ENCODE assay signal across 27 cellular contexts in genomic region chr5:151958111-151958510, GRCh38. TPM values are rescaled to one million over a fixed set of nuclear protein-coding genes. Genes with fewer than 3 reads are reported as not detected.
"Had no signal": no experiment of that assay in that cellular context is flagged by ENCODE, and none has a peak within 500 bp of the region (broad histone marks: within the 10 kb centered on the region; RNA-seq: fewer than 3 reads in every experiment).

No MANE protein-coding gene starts in this region.

- DNase-seq: activated CD4-positive, alpha-beta memory T cell treated with anti-CD3 and anti-CD28 coated beads, Interleukin-2, amount 10 ng/mL, durations not matched to agents 7 days and 5 days; activated CD4-positive, alpha-beta T cell treated with anti-CD3 and anti-CD28 coated beads for 48 hours; activated effector memory CD4-positive, alpha-beta T cell treated with Interleukin-2 at 50 U/mL for 16 hours; activated naive CD4-positive, alpha-beta T cell treated with anti-CD3 and anti-CD28 coated beads, Interleukin-2, amount 10 ng/mL, durations not matched to agents 7 days and 5 days; activated T-cell treated with anti-CD3 and anti-CD28 coated beads, Interleukin-2, amount 50 U/mL, for 4 hours; aorta; brain microvascular endothelial cell; cortex of kidney; effector CD4-positive, alpha-beta T cell; gastrocnemius medialis; heart left ventricle; kidney; stimulated activated CD4-positive, alpha-beta T cell treated with anti-CD3 and anti-CD28 coated beads, Interleukin-12 subunit alpha, Interleukin-12 subunit beta, amount 100 ng/mL, for 4 hours; stimulated activated CD4-positive, alpha-beta T cell treated with anti-CD3 and anti-CD28 coated beads, Interleukin-1b, Interleukin-23, amount 100 ng/mL, for 48 hours; stimulated activated CD8-positive, alpha-beta memory T cell treated with anti-CD3 and anti-CD28 coated beads, Interleukin-4, amount 100 ng/mL, for 48 hours; stimulated activated naive CD4-positive, alpha-beta T cell treated with Interleukin-2 at 50 U/mL for 16 hours; thyroid gland had no signal

- H3K4me1 ChIP-seq: gastrocnemius medialis, heart left ventricle, thyroid gland had no signal

- H3K27ac ChIP-seq: brain microvascular endothelial cell, gastrocnemius medialis, heart left ventricle, thyroid gland had no signal

- H3K27ac Mint-ChIP-seq: activated CD4-positive, alpha-beta memory T cell treated with anti-CD3 and anti-CD28 coated beads, Interleukin-2, amount 10 ng/mL, durations not matched to agents 7 days and 5 days; mesothelial cell of epicardium; WTC11 had no signal

- H3K4me3 Mint-ChIP-seq: activated CD4-positive, alpha-beta memory T cell treated with anti-CD3 and anti-CD28 coated beads, Interleukin-2, amount 10 ng/mL, durations not matched to agents 7 days and 5 days; activated naive CD4-positive, alpha-beta T cell treated with anti-CD3 and anti-CD28 coated beads, Interleukin-2, amount 10 ng/mL, durations not matched to agents 7 days and 5 days; activated T-cell treated with anti-CD3 and anti-CD28 coated beads, Interleukin-2, amount 50 U/mL, for 4 hours; mesothelial cell of epicardium; WTC11 had no signal

- H3K36me3 Mint-ChIP-seq: activated naive CD4-positive, alpha-beta T cell treated with anti-CD3 and anti-CD28 coated beads, Interleukin-2, amount 10 ng/mL, durations not matched to agents 7 days and 5 days; mesothelial cell of epicardium; WTC11 had no signal

- H3K27me3 Mint-ChIP-seq: activated CD4-positive, alpha-beta memory T cell treated with anti-CD3 and anti-CD28 coated beads, Interleukin-2, amount 10 ng/mL, durations not matched to agents 7 days and 5 days had no signal

- H3K9me3 ChIP-seq: gastrocnemius medialis, heart left ventricle, thyroid gland had no signal

- H3K4me3 ChIP-seq: gastrocnemius medialis, heart left ventricle, thyroid gland had no signal

- H3K36me3 ChIP-seq: brain microvascular endothelial cell, gastrocnemius medialis, heart left ventricle, thyroid gland had no signal

- H3K27me3 ChIP-seq: brain microvascular endothelial cell, gastrocnemius medialis, heart left ventricle, thyroid gland had no signal

- ATAC-seq: activated T-cell treated with anti-CD3 and anti-CD28 coated beads, Interleukin-2, amount 50 U/mL, for 4 hours; gastrocnemius medialis; heart left ventricle; left lobe of liver; WTC11 had no signal

- H3K9me3 Mint-ChIP-seq: activated CD4-positive, alpha-beta memory T cell treated with anti-CD3 and anti-CD28 coated beads, Interleukin-2, amount 10 ng/mL, durations not matched to agents 7 days and 5 days; activated naive CD4-positive, alpha-beta T cell treated with anti-CD3 and anti-CD28 coated beads, Interleukin-2, amount 10 ng/mL, durations not matched to agents 7 days and 5 days; activated T-cell treated with anti-CD3 and anti-CD28 coated beads, Interleukin-2, amount 50 U/mL, for 4 hours; mesothelial cell of epicardium; WTC11 had no signal

RNA-seq across cellular contexts. Expression of gene GLRA1, which starts 33.5 kb away (rescaled TPM):
- total RNA-seq: activated CD4-positive, alpha-beta memory T cell treated with anti-CD3 and anti-CD28 coated beads, Interleukin-2, amount 10 ng/mL, durations not matched to agents 7 days and 5 days; activated T-cell treated with anti-CD3 and anti-CD28 coated beads, Interleukin-2, amount 50 U/mL, for 4 hours; aorta; gastrocnemius medialis; heart left ventricle; kidney; left lobe of liver; lung microvascular endothelial cell; mesothelial cell of epicardium; omental fat pad; posterior vena cava; subcutaneous adipose tissue; T-helper 2 cell treated with Interferon-gamma antibody and Interleukin-4, amounts not matched to agents 100 ng/mL and 5 ng/mL, for 36 hours; thyroid gland; WTC11 had no signal
- polyA plus RNA-seq: aorta, esophagus, heart left ventricle, neural cell had no signal
